ENCODE assay signal across 8 cellular contexts in the genomic region with DNA sequence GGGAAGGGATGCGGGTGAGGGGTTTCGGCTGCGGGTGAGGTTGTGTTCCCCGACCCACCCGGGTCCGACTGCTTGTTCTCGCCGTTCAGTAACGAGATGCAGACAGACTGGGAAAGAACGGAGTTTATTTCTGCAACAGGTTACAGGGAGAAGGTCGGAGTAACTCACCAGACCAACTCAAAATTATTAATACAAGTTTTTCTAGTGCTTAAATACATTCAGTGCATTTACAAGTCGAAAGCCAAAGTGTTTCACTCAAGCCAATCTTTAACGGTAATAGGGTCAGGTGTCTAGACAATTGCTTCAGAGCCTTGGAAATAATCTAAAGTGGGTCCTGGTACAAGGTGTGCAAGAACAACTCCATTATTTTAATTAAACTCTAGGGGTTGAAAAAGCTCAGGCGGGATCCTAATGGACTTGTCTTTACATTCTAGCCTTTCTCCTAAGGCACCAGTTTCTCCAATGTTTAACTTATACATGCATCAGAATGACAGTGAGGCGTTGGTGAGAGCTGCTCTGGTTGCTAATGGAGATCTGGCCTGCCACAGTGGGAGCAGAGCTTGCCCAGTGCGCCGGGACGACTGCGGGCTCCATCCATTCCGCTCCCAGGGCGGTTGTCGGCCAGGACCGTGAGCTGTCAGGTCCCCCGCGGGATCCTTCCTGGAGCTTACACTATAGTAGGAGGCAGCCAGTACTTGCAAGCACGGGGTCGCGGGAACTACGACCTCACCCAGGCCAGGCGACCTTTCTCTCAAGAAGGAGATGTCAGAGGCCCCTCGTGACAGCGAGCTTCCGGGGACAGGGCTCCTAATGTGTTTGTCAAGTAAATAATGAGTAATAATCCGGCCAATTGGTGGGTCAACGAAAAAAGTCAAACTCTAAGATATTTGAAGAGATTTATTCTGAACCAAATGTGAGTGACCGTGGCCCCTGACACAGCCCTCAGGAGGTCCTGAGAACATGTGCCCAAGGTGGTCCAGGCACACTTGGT. TPM values are rescaled to one million over a fixed set of nuclear protein-coding genes. Genes with fewer than 3 reads are reported as not detected.
A peak's percentile ranks its signal among the peaks of the same experiment; 100 is the strongest.
DNase-seq lines count a peak whose midpoint lies in the region; ATAC-seq and TF ChIP-seq lines count a peak whose summit lies in the region.

No MANE protein-coding gene starts in this region.

- no peaks in the 10 kb centered on the region for H3K9me3 ChIP-seq in left lung

- peaks cover 0 to 10% of the 10 kb centered on the region in 2 donors for H3K27me3 ChIP-seq in left lung

- peaks cover 18 to 35% of the 10 kb centered on the region in 2 donors for H3K4me1 ChIP-seq in left lung

- peak overlapping the region; percentile 94 to 96 for H3K4me3 Mint-ChIP-seq in activated T-cell treated with anti-CD3 and anti-CD28 coated beads, Interleukin-2, amount 50 U/mL, for 72 hours

- ATAC-seq in activated T-cell treated with anti-CD3 and anti-CD28 coated beads, Interleukin-2, amount 50 U/mL, for 72 hours (replicated peaks in 1 of 2), result no peak
- peak; percentile 16 for ATAC-seq in left lung

- H3K4me3 ChIP-seq in Jurkat, Clone E6-1 (ENCODE audit: low read length), result peak overlapping the region; percentile 89
- H3K4me3 ChIP-seq in left lung, result peak overlapping the region; percentile 79 to 93

- H3K4me1 Mint-ChIP-seq in activated T-cell treated with anti-CD3 and anti-CD28 coated beads, Interleukin-2, amount 50 U/mL, for 72 hours (ENCODE audit: low read depth), result peaks cover 45% of the 10 kb centered on the region

- H3K9me3 Mint-ChIP-seq in activated T-cell treated with anti-CD3 and anti-CD28 coated beads, Interleukin-2, amount 50 U/mL, for 72 hours, result no peaks in the 10 kb centered on the region

- no peaks in the 10 kb centered on the region for H3K36me3 ChIP-seq in left lung

- intact Hi-C loops in left lung (cut with DNase I), result no loop called here

- no peak for DNase-seq in activated T-cell treated with anti-CD3 and anti-CD28 coated beads, Interleukin-2, amount 50 U/mL, for 72 hours
- DNase-seq in activated T-cell treated with anti-CD3 and anti-CD28 coated beads, Interleukin-2, amount 50 U/mL, for 48 hours, result no peak
- no peak for DNase-seq in Jurkat, Clone E6-1 (ENCODE audit: low read depth, low spot score)
- DNase-seq in cerebellar cortex (ENCODE audit: low spot score) (peak; percentile 33), left lung (peak; percentile 41 to 82), superior temporal gyrus (ENCODE audit: extremely low spot score) (peak; percentile 58), amniotic stem cell (lab: John Stamatoyannopoulos, UW) (no peak)
- no peak for DNase-seq in stimulated activated CD4-positive, alpha-beta T cell treated with anti-CD3 and anti-CD28 coated beads, Interleukin-15, amount 100 ng/mL, for 24 hours

- TF ChIP-seq CTCF in left lung (IDR thresholded peaks at IDR 0.05), result no peak

- H3K27me3 Mint-ChIP-seq in activated T-cell treated with anti-CD3 and anti-CD28 coated beads, Interleukin-2, amount 50 U/mL, for 72 hours (ENCODE audit: low read depth), result peaks cover 29% of the 10 kb centered on the region

- peak overlapping the region; percentile 89 to 90 for H3K27ac ChIP-seq in left lung

- peaks cover 1 to 2% of the 10 kb centered on the region in 2 donors for H3K36me3 Mint-ChIP-seq in activated T-cell treated with anti-CD3 and anti-CD28 coated beads, Interleukin-2, amount 50 U/mL, for 72 hours (ENCODE audit: insufficient read depth in 2 of 2)

- H3K27ac Mint-ChIP-seq in activated T-cell treated with anti-CD3 and anti-CD28 coated beads, Interleukin-2, amount 50 U/mL, for 72 hours, result no peak overlapping the region

RNA-seq across cellular contexts. Expression of a gene that starts 0.8 kb away (rescaled TPM):
- 10 to 100 TPM; 54.0 to 63.8 TPM for total RNA-seq in activated T-cell treated with anti-CD3 and anti-CD28 coated beads, Interleukin-2, amount 50 U/mL, for 72 hours
- 104 TPM for polyA plus RNA-seq in Jurkat, Clone E6-1 (2012; ENCODE audit: insufficient read depth, insufficient read length)
- 10 to 100 TPM; 81.3 to 95.2 TPM for total RNA-seq in left lung

RNA-seq across cellular contexts. Expression of a gene that starts 4.1 kb away (rescaled TPM):
- 1 to 10 TPM; 1.1 to 1.2 TPM for total RNA-seq in activated T-cell treated with anti-CD3 and anti-CD28 coated beads, Interleukin-2, amount 50 U/mL, for 72 hours
- not detected for polyA plus RNA-seq in Jurkat, Clone E6-1 (2012; ENCODE audit: insufficient read depth, insufficient read length)
- 1 to 10 TPM; 2.5 to 7.9 TPM for total RNA-seq in left lung

RNA-seq across cellular contexts. Expression of a gene that starts 32.1 kb away (rescaled TPM):
- under 1 TPM; 0.32 to 0.70 TPM for total RNA-seq in activated T-cell treated with anti-CD3 and anti-CD28 coated beads, Interleukin-2, amount 50 U/mL, for 72 hours
- polyA plus RNA-seq in Jurkat, Clone E6-1 (2012; ENCODE audit: insufficient read depth, insufficient read length), result not detected
- total RNA-seq in left lung, result 1 to 10 TPM in 1 of 2 donors, under 1 TPM in 1; 0.90 to 2.9 TPM

Comparison
In these comparisons a context has a peak if more than half of its experiments do, and no peak if none do; other contexts are left out.
1. DNase-seq: peak in cerebellar cortex (single experiment), left lung (2 of 2) and superior temporal gyrus (single experiment); none in activated T-cell treated with anti-CD3 and anti-CD28 coated beads, Interleukin-2, amount 50 U/mL, for 72 hours (0 of 2), activated T-cell treated with anti-CD3 and anti-CD28 coated beads, Interleukin-2, amount 50 U/mL, for 48 hours (0 of 2), Jurkat, Clone E6-1 (single experiment), stimulated activated CD4-positive, alpha-beta T cell treated with anti-CD3 and anti-CD28 coated beads, Interleukin-15, amount 100 ng/mL, for 24 hours (single experiment) and amniotic stem cell (single experiment).